ENCODE assay signal across 11 cellular contexts in the genomic region with DNA sequence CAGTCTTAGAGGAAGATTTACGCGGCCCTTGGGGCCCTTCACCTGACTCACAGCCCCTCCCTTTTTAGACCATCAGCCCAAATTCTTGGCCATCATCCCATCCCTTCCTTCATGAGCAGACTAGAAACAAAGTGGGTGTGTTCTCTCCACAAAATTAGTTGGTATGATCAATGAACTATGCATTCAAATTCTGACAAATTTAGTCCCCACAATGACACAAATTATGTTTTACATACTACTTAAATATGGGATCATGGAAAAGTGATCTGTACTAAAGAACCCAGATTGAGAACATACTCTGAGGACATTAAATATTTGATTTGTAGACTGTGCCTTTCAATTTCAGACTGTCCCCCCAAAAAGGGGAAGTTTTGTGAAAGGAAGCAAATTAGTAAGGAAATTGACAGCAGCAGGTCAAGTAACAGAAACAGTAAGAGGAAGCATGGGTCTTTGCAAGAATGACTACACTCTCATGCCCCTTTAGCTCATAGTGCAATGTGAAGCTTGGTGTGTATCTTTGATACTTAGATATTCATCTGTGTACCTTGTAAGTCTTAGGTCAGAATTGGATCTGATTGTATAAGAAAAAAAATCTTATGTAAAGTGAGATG. TPM values are rescaled to one million over a fixed set of nuclear protein-coding genes. Genes with fewer than 3 reads are reported as not detected.
A peak's percentile ranks its signal among the peaks of the same experiment; 100 is the strongest.
DNase-seq lines count a peak whose midpoint lies in the region; ATAC-seq, FAIRE-seq and TF ChIP-seq lines count a peak whose summit lies in the region.
"Had no signal": no experiment of that assay in that cellular context is flagged by ENCODE, and none has a peak within 500 bp of the region (broad histone marks: within the 10 kb centered on the region; RNA-seq: fewer than 3 reads in every experiment).

No MANE protein-coding gene starts in this region.

- DNase-seq in GM18507 (ENCODE audit: extremely low spot score, insufficient read length, low read depth) (no peak), NCI-H69 (lab: John Stamatoyannopoulos, UW) (peak; percentile 51), naive B cell (peak; percentile 78), NK-92 (lab: John Stamatoyannopoulos, UW; ENCODE audit: unreplicated experiment) (no peak), kidney (no peak), HK-2 (ENCODE audit: unreplicated experiment) (no peak), iPS-NIHi11 (ENCODE audit: low spot score) (no peak)
- DNase-seq: activated CD4-positive, CD25-positive, alpha-beta regulatory T cell treated with anti-CD3 and anti-CD28 coated beads, Interleukin-2, amount 50 U/mL, for 72 hours; endodermal cell had no signal

- peaks cover 2 to 3% of the 10 kb centered on the region in 2 donors for H3K4me1 ChIP-seq in kidney (ENCODE audit: control insufficient read depth in 1 of 2, insufficient read depth in 1 of 2, low read depth in 1 of 2, low read length in 2 of 2)

- H3K9me3 Mint-ChIP-seq in naive B cell: peaks cover 0 to 7% (median 0%) of the 10 kb centered on the region in 7 donors

- no peaks in the 10 kb centered on the region for H3K36me3 ChIP-seq in kidney (ENCODE audit: control insufficient read depth in 1 of 2, insufficient read depth in 2 of 2, low read length in 2 of 2)

- ATAC-seq in HG02642 (IDR thresholded peaks at IDR 0.05; ENCODE audit: poor library complexity, unreplicated experiment) (peak; percentile 29), naive B cell (ENCODE audit: low read depth in 2 of 2) (peak; percentile 40 to 44)

- H3K4me1 Mint-ChIP-seq in naive B cell: peaks cover 58 to 68% (median 61%) of the 10 kb centered on the region in 3 donors

- no peaks in the 10 kb centered on the region for H3K9me3 ChIP-seq in kidney (ENCODE audit: control insufficient read depth in 1 of 2, low read length in 2 of 2)

- TF ChIP-seq CTCF in kidney (IDR thresholded peaks at IDR 0.05; ENCODE audit: borderline replicate concordance, extremely low read depth, insufficient read depth): no peak

- no peaks in the 10 kb centered on the region for H3K36me3 Mint-ChIP-seq in naive B cell

- H3K4me3 ChIP-seq in kidney (ENCODE audit: low read length in 2 of 2): no peak overlapping the region

- H3K27ac ChIP-seq in kidney (ENCODE audit: low read depth in 2 of 2, low read length in 2 of 2): no peak overlapping the region
- H3K27ac ChIP-seq: KMS-11 had no signal

- no peak overlapping the region for H3K9ac ChIP-seq in kidney (ENCODE audit: low read length in 2 of 2)
- H3K9ac ChIP-seq: KMS-11 had no signal

- intact Hi-C loops in kidney (cut with DNase I): no loop called here

- H3K4me3 Mint-ChIP-seq in naive B cell: peak overlapping the region; percentile 71 to 99 (median 84)
- H3K4me3 Mint-ChIP-seq: endodermal cell had no signal

- peak overlapping the region; percentile 99 to 100 (median 99) for H3K27ac Mint-ChIP-seq in naive B cell
- H3K27ac Mint-ChIP-seq: endodermal cell had no signal

- H3K27me3 Mint-ChIP-seq in naive B cell: no peaks in the 10 kb centered on the region

- peak; percentile 70 for FAIRE-seq in GM18507 (lab: Jason Lieb, UNC)
- no peak for FAIRE-seq in kidney (lab: Jason Lieb, UNC)

RNA-seq across cellular contexts. Expression of gene MAPRE2, which starts 2.2 kb away (rescaled TPM):
- polyA plus RNA-seq in naive B cell (ENCODE audit: low read depth in 6 of 6) (100 to 1,000 TPM in 5 of 6 donors, 10 to 100 TPM in 1; 99.3 to 132 (median 105) TPM), kidney (ENCODE audit: insufficient read depth, low read depth, low replicate concordance) (15.2 TPM)
- total RNA-seq in kidney: 30.2 TPM

Comparison
In these comparisons a context has a peak if more than half of its experiments do, and no peak if none do; other contexts are left out.
1. DNase-seq: peak in NCI-H69 (single experiment) and naive B cell (single experiment); none in GM18507 (single experiment), NK-92 (single experiment), kidney (single experiment), HK-2 (single experiment) and iPS-NIHi11 (single experiment).